In the genomic region with DNA sequence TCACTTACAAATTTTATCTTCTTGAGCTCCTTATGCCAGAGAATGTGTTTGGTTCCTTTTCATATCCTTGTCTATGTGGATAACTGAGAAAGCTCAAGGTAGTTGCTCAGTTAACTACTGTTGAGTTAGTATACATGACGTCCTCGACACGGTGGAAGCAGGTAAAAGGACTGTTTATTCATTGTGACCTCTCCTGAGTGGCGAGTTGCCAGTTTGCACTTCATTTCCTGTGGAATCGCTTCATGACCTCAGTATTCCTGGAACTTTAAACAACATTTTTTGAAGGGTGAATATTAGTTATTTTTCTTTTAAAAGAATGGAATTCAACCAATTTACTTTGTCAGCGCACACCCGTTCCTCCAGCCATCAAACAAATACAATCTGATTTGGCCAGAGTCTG, we compare ENCODE assay signal across 22 cellular contexts. TPM values are rescaled to one million over a fixed set of nuclear protein-coding genes. Genes with fewer than 3 reads are reported as not detected.
DNase-seq lines count a peak whose midpoint lies in the region; ATAC-seq and TF ChIP-seq lines count a peak whose summit lies in the region.
"Had no signal": no experiment of that assay in that cellular context is flagged by ENCODE, and none has a peak within 500 bp of the region (broad histone marks: within the 10 kb centered on the region; RNA-seq: fewer than 3 reads in every experiment).

No MANE protein-coding gene starts in this region.

- H3K9ac ChIP-seq in adipocyte (ENCODE audit: low read length), result no peak overlapping the region
- no peak overlapping the region for H3K9ac ChIP-seq in mammary epithelial cell (ENCODE audit: insufficient read depth, low read length)
- H3K9ac ChIP-seq: BLaER1 treated with 17β-estradiol and CSF1 and Interleukin-3, amounts not matched to agents 10 nM and 100 nM had no signal

- H3K4me3 ChIP-seq in adipocyte (ENCODE audit: low read length) (no peak overlapping the region), mammary epithelial cell (replicated peaks in 1 of 3; ENCODE audit: insufficient read depth in 1 of 3, low read depth in 2 of 3, low read length in 3 of 3) (no peak overlapping the region)
- H3K4me3 ChIP-seq: BLaER1 treated with 17β-estradiol and CSF1 and Interleukin-3, amounts not matched to agents 10 nM and 100 nM; GM23338; SJCRH30 had no signal

- no peak overlapping the region for H2AFZ ChIP-seq in mammary epithelial cell (ENCODE audit: low read depth, low read length)
- H2AFZ ChIP-seq: GM23338 had no signal

- no peak overlapping the region for H3K4me2 ChIP-seq in mammary epithelial cell (ENCODE audit: insufficient read depth, low read depth, low read length)
- H3K4me2 ChIP-seq: BLaER1 treated with 17β-estradiol and CSF1 and Interleukin-3, amounts not matched to agents 10 nM and 100 nM; GM23338 had no signal

- H3K9me3 ChIP-seq in adipocyte (ENCODE audit: control insufficient read depth, low read length) (no peaks in the 10 kb centered on the region), mammary epithelial cell (replicated peaks; ENCODE audit: insufficient read depth, low read length) (no peaks in the 10 kb centered on the region)
- H3K9me3 ChIP-seq: BLaER1 treated with 17β-estradiol and CSF1 and Interleukin-3, amounts not matched to agents 10 nM and 100 nM; SJCRH30 had no signal

- intact Hi-C loops in sciatic nerve (cut with DNase I) (no loop called here), mammary epithelial cell (cut with micrococcal nuclease) (no loop called here)

- H3K4me1 ChIP-seq in adipocyte (ENCODE audit: control insufficient read depth, insufficient read depth, low read length) (no peaks in the 10 kb centered on the region), mammary epithelial cell (ENCODE audit: insufficient read depth, low read length) (peaks cover 7% of the 10 kb centered on the region)
- H3K4me1 ChIP-seq: SJCRH30 had no signal

- H4K20me1 ChIP-seq in mammary epithelial cell (ENCODE audit: insufficient read depth, low read length), result no peaks in the 10 kb centered on the region
- H4K20me1 ChIP-seq: BLaER1 treated with 17β-estradiol and CSF1 and Interleukin-3, amounts not matched to agents 10 nM and 100 nM had no signal

- H3K27me3 ChIP-seq in adipocyte (replicated peaks; ENCODE audit: control insufficient read depth, insufficient read depth, low read length) (no peaks in the 10 kb centered on the region), mammary epithelial cell (ENCODE audit: insufficient read depth, low read length) (peaks cover 2% of the 10 kb centered on the region)
- H3K27me3 ChIP-seq: BLaER1 treated with 17β-estradiol and CSF1 and Interleukin-3, amounts not matched to agents 10 nM and 100 nM; SJCRH30 had no signal

- 29% methylated on average over 7 of the region's 7 CpGs for WGBS in mammary epithelial cell (ENCODE audit: low coverage, missing lambda C conversion rate)

- in situ Hi-C loops in mammary epithelial cell (cut with MboI; ENCODE audit: low sequenced_read_pairs in 2 of 2), result no loop called here

- H3K27ac ChIP-seq in mammary epithelial cell (ENCODE audit: insufficient read depth, low read depth, low read length), result no peak overlapping the region
- H3K27ac ChIP-seq: BLaER1 treated with 17β-estradiol and CSF1 and Interleukin-3, amounts not matched to agents 10 nM and 100 nM; HL-60; RWPE1; SJCRH30 had no signal

- dilution Hi-C loops in mammary epithelial cell (cut with HindIII; ENCODE audit: low sequenced_read_pairs), result no loop called here

- no peak for TF ChIP-seq CTCF in mammary epithelial cell (conservative IDR thresholded peaks at IDR 0.05 in 1 of 2, IDR thresholded peaks at IDR 0.05 in 1 of 2; ENCODE audit: extremely low read depth in 1 of 2, insufficient read depth in 1 of 2, low read depth in 1 of 2, low read length in 2 of 2)

- DNase-seq in ELR (ENCODE audit: low read depth), result peak; percentile 12
- peak; percentile 8 for DNase-seq in adipocyte (ENCODE audit: low read depth)
- peak; percentile 13 to 34 for DNase-seq in dermis microvascular lymphatic vessel endothelial cell (ENCODE audit: low read depth in 2 of 2)
- DNase-seq in sciatic nerve (ENCODE audit: low spot score), result no peak
- no peak for DNase-seq in OCI-M2 (lab: John Stamatoyannopoulos, UW; ENCODE audit: unreplicated experiment)
- DNase-seq in mammary epithelial cell, result no peak
- DNase-seq: CD8-positive, alpha-beta T cell; IMR-90; NCI-H1417 treated with DMSO at 0.1 percent for 48 hours; NCI-H1930; NCI-H2171; NCI-H446; NCI-H526 treated with DMSO at 0.1 percent for 48 hours; OCI-M1; SJCRH30 had no signal

- no TSS peak for BruUV-seq in mammary epithelial cell (replicated peaks; lab: Mats Ljungman, UMichigan)

- CTCF ChIA-PET in mammary epithelial cell (lab: Charles Lee; ENCODE audit: low non-redundant PET), result no interaction called here

- ATAC-seq in sciatic nerve (peak; percentile 51), GM18870 (IDR thresholded peaks at IDR 0.05; ENCODE audit: unreplicated experiment) (no peak)
- ATAC-seq: CD8-positive, alpha-beta T cell; HCT116 had no signal

- H3K79me2 ChIP-seq in mammary epithelial cell (ENCODE audit: insufficient read depth, low read length), result no peaks in the 10 kb centered on the region

- H3K36me3 ChIP-seq in adipocyte (ENCODE audit: control insufficient read depth, insufficient read depth, low read length, severe bottlenecking) (peaks cover 4% of the 10 kb centered on the region), mammary epithelial cell (ENCODE audit: insufficient read depth, low read length) (no peaks in the 10 kb centered on the region)
- H3K36me3 ChIP-seq: BLaER1 treated with 17β-estradiol and CSF1 and Interleukin-3, amounts not matched to agents 10 nM and 100 nM; SJCRH30 had no signal

RNA-seq across cellular contexts. Expression of a gene that starts 1.2 kb away (rescaled TPM):
- total RNA-seq in dermis microvascular lymphatic vessel endothelial cell (under 0.01 and 0.13 TPM in 2 replicates), sciatic nerve (12.7 TPM), mammary epithelial cell (1 to 10 TPM in 1 of 2 donors, under 1 TPM in 1; 0.73 to 3.0 TPM)
- 1.00 TPM for polyA plus RNA-seq in mammary epithelial cell
- polyA minus RNA-seq in mammary epithelial cell, result not detected
- total RNA-seq: G401, IMR-90 had no signal

Comparison
In these comparisons a context has a peak if more than half of its experiments do, and no peak if none do; other contexts are left out.
1. DNase-seq: peak in ELR (single experiment), adipocyte (single experiment) and dermis microvascular lymphatic vessel endothelial cell (2 of 2); none in sciatic nerve (single experiment), OCI-M2 (single experiment) and mammary epithelial cell (single experiment).